10 cellular contexts compared by ENCODE assay signal in the genomic region with DNA sequence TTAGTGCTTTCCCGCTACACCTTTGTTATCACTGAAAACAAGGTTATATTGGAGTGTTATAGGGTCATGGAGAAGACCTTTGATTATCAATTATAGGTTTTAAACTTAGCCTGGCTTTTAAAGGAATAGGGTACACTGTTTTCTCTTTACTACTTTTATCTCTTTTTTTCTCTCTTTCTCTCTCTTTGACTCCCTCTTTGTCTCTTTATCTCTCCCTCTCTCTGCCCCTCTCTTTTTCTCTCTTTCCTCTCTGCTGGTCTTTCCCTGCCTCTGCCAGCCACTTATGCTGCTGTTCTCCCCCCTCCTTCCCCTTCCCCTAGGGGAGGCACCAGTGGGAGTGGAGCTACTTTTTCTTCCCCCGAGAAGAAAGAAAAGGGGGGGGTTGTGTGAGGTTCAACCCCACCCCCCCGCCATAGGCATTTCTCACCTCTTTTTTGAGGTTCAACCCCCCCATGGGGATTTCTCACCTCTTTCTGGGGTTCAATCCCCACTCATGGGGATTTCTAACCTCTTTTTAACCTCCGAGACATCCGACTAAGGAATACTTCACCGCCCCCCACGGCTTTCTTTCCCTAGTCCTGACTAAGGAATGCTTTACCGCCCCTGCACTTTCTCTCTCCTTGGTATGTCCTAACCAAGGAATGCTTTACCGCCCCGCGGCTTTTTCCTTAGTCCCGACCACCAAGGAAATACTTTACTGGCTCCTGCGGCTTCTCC. TPM values are rescaled to one million over a fixed set of nuclear protein-coding genes. Genes with fewer than 3 reads are reported as not detected.
DNase-seq lines count a peak whose midpoint lies in the region; ATAC-seq, FAIRE-seq and TF ChIP-seq lines count a peak whose summit lies in the region.
"Had no signal": no experiment of that assay in that cellular context is flagged by ENCODE, and none has a peak within 500 bp of the region (broad histone marks: within the 10 kb centered on the region; RNA-seq: fewer than 3 reads in every experiment).

No MANE protein-coding gene starts in this region.

- intact Hi-C loops in left lung (cut with DNase I): no loop called here
- intact Hi-C loops in aorta (cut with DNase I): loop anchor here in 1 of 2 donors (10.0 kb wide), 1 partner anchor 167 kb away; no protein-coding TSS in a partner anchor

- H3K4me3 ChIP-seq in cardiac muscle cell: no peak overlapping the region
- H3K4me3 ChIP-seq in right atrium auricular region: peak overlapping the region in 1 of 2 donors; percentile 27
- peak overlapping the region; percentile 56 for H3K4me3 ChIP-seq in choroid plexus epithelial cell (ENCODE audit: low read depth, low read length)
- no peak overlapping the region for H3K4me3 ChIP-seq in left lung
- H3K4me3 ChIP-seq in aorta (ENCODE audit: low read length in 2 of 2): peak overlapping the region; percentile 16 to 21

- TF ChIP-seq CTCF in cardiac muscle cell (IDR thresholded peaks at IDR 0.05; ENCODE audit: low read depth, low read length) (no peak), right atrium auricular region (IDR thresholded peaks at IDR 0.05) (no peak), choroid plexus epithelial cell (conservative IDR thresholded peaks at IDR 0.05; ENCODE audit: low read depth, low read length) (no peak), left lung (IDR thresholded peaks at IDR 0.05) (no peak)

- TF ChIP-seq POLR2A in GM12891 (IDR thresholded peaks at IDR 0.05; ENCODE audit: low read depth, low read length): no peak

- H3K27ac ChIP-seq in cardiac muscle cell: peak overlapping the region; percentile 57
- H3K27ac ChIP-seq in right atrium auricular region: no peak overlapping the region
- no peak overlapping the region for H3K27ac ChIP-seq in left lung
- no peak overlapping the region for H3K27ac ChIP-seq in aorta (ENCODE audit: low read depth in 1 of 2, low read length in 2 of 2)

- H3K36me3 ChIP-seq in cardiac muscle cell: no peaks in the 10 kb centered on the region
- H3K36me3 ChIP-seq in right atrium auricular region: no peaks in the 10 kb centered on the region
- no peaks in the 10 kb centered on the region for H3K36me3 ChIP-seq in left lung
- no peaks in the 10 kb centered on the region for H3K36me3 ChIP-seq in aorta (ENCODE audit: control insufficient read depth in 1 of 2, insufficient read depth in 2 of 2, low read length in 1 of 2)

- FAIRE-seq in GM12891 (lab: Jason Lieb, UNC): no peak
- FAIRE-seq: islet of Langerhans had no signal

- H3K9me3 ChIP-seq in cardiac muscle cell (ENCODE audit: low read depth): no peaks in the 10 kb centered on the region
- peaks cover 0 to 13% of the 10 kb centered on the region in 2 donors for H3K9me3 ChIP-seq in right atrium auricular region
- H3K9me3 ChIP-seq in left lung: peaks cover 0 to 10% of the 10 kb centered on the region in 2 donors
- no peaks in the 10 kb centered on the region for H3K9me3 ChIP-seq in aorta (ENCODE audit: control insufficient read depth, low read length)

- H3K4me1 ChIP-seq in cardiac muscle cell (ENCODE audit: low read depth) (peaks cover 5% of the 10 kb centered on the region), right atrium auricular region (no peaks in the 10 kb centered on the region), left lung (no peaks in the 10 kb centered on the region), aorta (ENCODE audit: control insufficient read depth in 1 of 2, insufficient read depth in 2 of 2, low read length in 2 of 2) (no peaks in the 10 kb centered on the region)

- WGBS in aorta, 2 donors: 11 to 13% methylated on average over 13 of the region's 13 CpGs

- DNase-seq in cardiac muscle cell (ENCODE audit: low read depth in 1 of 2, low spot score in 1 of 2) (peak; percentile 39 to 91), right atrium auricular region (ENCODE audit: low spot score) (no peak), choroid plexus epithelial cell (ENCODE audit: low read depth) (peak; percentile 82), left lung (no peak), aorta (peak in 1 of 2 donors; percentile 52), MV-4-11 (lab: John Stamatoyannopoulos, UW) (no peak), GM12891 (ENCODE audit: insufficient read length, low spot score) (no peak)

- peak; percentile 60 for ATAC-seq in left lung
- ATAC-seq in aorta (ENCODE audit: low FRiP score): no peak
- no peak for ATAC-seq in HG02981 (IDR thresholded peaks at IDR 0.05; ENCODE audit: unreplicated experiment)

- H3K27me3 ChIP-seq in cardiac muscle cell: no peaks in the 10 kb centered on the region
- H3K27me3 ChIP-seq in right atrium auricular region: no peaks in the 10 kb centered on the region
- H3K27me3 ChIP-seq in left lung: peaks cover 0 to 17% of the 10 kb centered on the region in 2 donors
- no peaks in the 10 kb centered on the region for H3K27me3 ChIP-seq in aorta (ENCODE audit: control insufficient read depth in 1 of 2, insufficient read depth in 2 of 2, low read length in 1 of 2)

TF ChIP-seq in GM12891, 5 proteins besides CTCF, POLR2A, EP300 and RAD21:
- TF ChIP-seq POLR2AphosphoS5 (IDR thresholded peaks at IDR 0.05; ENCODE audit: low read depth, low read length) (no peak), SPI1 (IDR thresholded peaks at IDR 0.05; ENCODE audit: low read depth, low read length) (no peak), TAF1 (IDR thresholded peaks at IDR 0.05; ENCODE audit: low read depth, low read length) (no peak), POU2F2 (IDR thresholded peaks at IDR 0.05; ENCODE audit: low read depth, low read length) (no peak), PAX5 (IDR thresholded peaks at IDR 0.05; ENCODE audit: insufficient read depth, low read length, severe bottlenecking) (no peak)

RNA-seq across cellular contexts. Expression of gene ZBTB8B, which starts 17.2 kb away (rescaled TPM):
- total RNA-seq in cardiac muscle cell: 1.8 and 2.1 TPM in 2 replicates
- polyA plus RNA-seq in cardiac muscle cell: 0.56 and 0.96 TPM in 2 replicates
- under 1 TPM in 1 of 2 donors, not detected in 1; 0.04 TPM for total RNA-seq in right atrium auricular region
- total RNA-seq in left lung: under 1 TPM; 0.03 TPM
- total RNA-seq in aorta: under 1 TPM in 1 of 2 donors, not detected in 1; 0.03 TPM
- polyA plus RNA-seq in aorta: not detected
- 0.04 TPM for polyA plus RNA-seq in GM12891 (2012; ENCODE audit: low read depth, missing spikeins)
- total RNA-seq: T-helper 2 cell treated with Interferon-gamma antibody and Interleukin-4, amounts not matched to agents 100 ng/mL and 5 ng/mL, for 36 hours had no signal

RNA-seq across cellular contexts. Expression of gene BSDC1, which starts 53.4 kb away (rescaled TPM):
- total RNA-seq in cardiac muscle cell (78.7 and 79.5 TPM in 2 replicates), right atrium auricular region (10 to 100 TPM; 47.1 to 49.7 TPM), left lung (10 to 100 TPM; 51.2 to 64.8 TPM), aorta (10 to 100 TPM; 55.2 to 62.8 TPM)
- polyA plus RNA-seq in cardiac muscle cell (56.2 and 56.7 TPM in 2 replicates), aorta (10 to 100 TPM; 26.4 to 42.9 TPM)
- polyA plus RNA-seq in GM12891 (2012; ENCODE audit: low read depth, missing spikeins): 14.9 TPM

Comparison
In these comparisons a context has a peak if more than half of its experiments do, and no peak if none do; other contexts are left out.
1. DNase-seq: peak in cardiac muscle cell (2 of 2) and choroid plexus epithelial cell (single experiment); none in right atrium auricular region (single experiment), left lung (0 of 2), MV-4-11 (single experiment) and GM12891 (single experiment).
2. H3K4me3 ChIP-seq: peak in choroid plexus epithelial cell (single experiment) and aorta (2 of 2); none in cardiac muscle cell (single experiment) and left lung (0 of 2).